9 cellular contexts compared by ENCODE assay signal in the genomic region with DNA sequence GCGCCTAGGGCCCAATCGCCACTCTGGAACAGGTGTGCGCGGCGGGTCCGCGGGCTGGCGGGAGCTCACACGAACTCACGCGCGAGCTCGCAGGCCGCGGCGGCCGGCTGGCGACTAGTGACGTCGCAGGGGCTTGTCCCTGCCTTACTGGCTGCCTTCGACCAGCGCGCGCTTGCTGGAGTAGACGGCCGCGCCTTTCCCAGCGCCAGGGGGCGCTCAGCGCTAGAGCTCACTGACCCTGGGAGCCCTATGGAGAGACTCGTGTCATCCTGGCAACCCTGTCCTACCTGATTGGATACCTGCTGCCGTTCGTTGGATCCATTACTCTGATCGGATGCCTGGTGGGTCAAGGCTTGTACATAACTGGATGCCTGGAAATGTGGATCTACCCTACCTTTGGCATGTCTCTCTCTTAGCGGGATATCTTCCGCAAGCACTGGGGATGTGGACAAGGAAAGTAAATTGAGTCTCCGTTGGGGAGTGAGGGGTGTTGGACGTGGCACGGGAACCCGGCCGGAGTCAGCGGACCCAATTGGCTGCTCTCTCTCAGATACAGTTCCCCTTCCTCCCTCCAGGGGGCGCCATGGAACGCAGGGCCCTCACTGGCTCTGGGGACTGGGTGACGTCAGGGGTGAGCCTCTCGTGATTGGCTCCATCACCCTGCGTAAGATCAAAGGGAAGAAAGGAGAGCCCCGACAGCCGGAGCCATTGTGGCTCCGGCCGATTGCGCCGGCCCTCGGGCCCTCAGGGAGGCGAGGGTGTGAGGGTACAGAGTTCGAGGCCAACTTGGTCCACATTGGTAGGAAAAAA. TPM values are rescaled to one million over a fixed set of nuclear protein-coding genes. Genes with fewer than 3 reads are reported as not detected.
DNase-seq lines count a peak whose midpoint lies in the region; ATAC-seq, FAIRE-seq and TF ChIP-seq lines count a peak whose summit lies in the region.
"Not testable (repeated sequence)": the region's sequence is repeated elsewhere in the genome, so short reads cannot be mapped to it uniquely, and the experiment has no call there.
"Had no signal": no experiment of that assay in that cellular context is flagged by ENCODE, and none has a peak within 500 bp of the region (broad histone marks: within the 10 kb centered on the region; RNA-seq: fewer than 3 reads in every experiment).

No MANE protein-coding gene starts in this region.

- H4K20me1 ChIP-seq in HepG2 (ENCODE audit: insufficient read depth, low read length): not testable (repeated sequence)

- H3K27me3 Mint-ChIP-seq in activated CD8-positive, alpha-beta T cell treated with anti-CD3 and anti-CD28 coated beads for 36 hours: peaks cover 37% of the 10 kb centered on the region
- peaks cover 75% of the 10 kb centered on the region for H3K27me3 Mint-ChIP-seq in stimulated activated naive CD8-positive, alpha-beta T cell treated with anti-CD3 and anti-CD28 coated beads, Interleukin-15, amount 100 ng/mL, for 72 hours

- intact Hi-C loops in activated CD8-positive, alpha-beta T cell treated with anti-CD3 and anti-CD28 coated beads for 36 hours (cut with micrococcal nuclease): loop anchor here (5.0 to 10.0 kb wide), 3 partner anchors 70 to 320 kb away; no protein-coding TSS in a partner anchor
- intact Hi-C loops in HepG2 (cut with micrococcal nuclease; ENCODE audit: unreplicated experiment): not testable (repeated sequence)

- POLR2A ChIA-PET in activated CD8-positive, alpha-beta T cell treated with anti-CD3 and anti-CD28 coated beads for 36 hours (lab: Charles Lee); HepG2 (lab: Yijun Ruan, JAX): not testable (repeated sequence)

- H3K9me3 ChIP-seq in HepG2 (ENCODE audit: low read length): not testable (repeated sequence)

- DNase-seq in NB4 (ENCODE audit: low read depth): peak; percentile 8
- DNase-seq in SK-MEL-5 (ENCODE audit: low read depth, low spot score): peak; percentile 51
- peak; percentile 27 for DNase-seq in activated CD8-positive, alpha-beta T cell treated with anti-CD3 and anti-CD28 coated beads for 36 hours
- DNase-seq in activated naive CD4-positive, alpha-beta T cell treated with anti-CD3 and anti-CD28 coated beads, Interleukin-2, amount 50 U/mL, for 72 hours (ENCODE audit: low spot score in 2 of 2): peak in 1 of 2 donors; percentile 21
- not testable (repeated sequence) for DNase-seq in HepG2 (ENCODE audit: low spot score); stimulated activated naive CD8-positive, alpha-beta T cell treated with anti-CD3 and anti-CD28 coated beads, Interleukin-15, amount 100 ng/mL, for 72 hours

- CTCF ChIA-PET in activated CD8-positive, alpha-beta T cell treated with anti-CD3 and anti-CD28 coated beads for 36 hours (lab: Charles Lee); HepG2 (lab: Yijun Ruan, JAX; ENCODE audit: low intra/inter-chr PET ratio, low total read pairs): not testable (repeated sequence)

- H3K27ac Mint-ChIP-seq in activated CD8-positive, alpha-beta T cell treated with anti-CD3 and anti-CD28 coated beads for 36 hours; activated naive CD4-positive, alpha-beta T cell treated with anti-CD3 and anti-CD28 coated beads, Interleukin-2, amount 50 U/mL, for 72 hours; stimulated activated naive CD8-positive, alpha-beta T cell treated with anti-CD3 and anti-CD28 coated beads, Interleukin-15, amount 100 ng/mL, for 72 hours: not testable (repeated sequence)

- ATAC-seq in activated CD8-positive, alpha-beta T cell treated with anti-CD3 and anti-CD28 coated beads for 36 hours: peak; percentile 34
- peak; percentile 43 to 50 for ATAC-seq in activated naive CD4-positive, alpha-beta T cell treated with anti-CD3 and anti-CD28 coated beads, Interleukin-2, amount 50 U/mL, for 72 hours
- ATAC-seq in HepG2: peak; percentile 50; the same call in 2 of the 3 replicates
- ATAC-seq in stimulated activated naive CD8-positive, alpha-beta T cell treated with anti-CD3 and anti-CD28 coated beads, Interleukin-15, amount 100 ng/mL, for 72 hours: peak; percentile 50

- H3K79me2 ChIP-seq in HepG2 (ENCODE audit: insufficient read depth, low read length): not testable (repeated sequence)

- H3K36me3 Mint-ChIP-seq in activated CD8-positive, alpha-beta T cell treated with anti-CD3 and anti-CD28 coated beads for 36 hours (ENCODE audit: low read depth): not testable (repeated sequence)
- peaks cover 20 to 25% of the 10 kb centered on the region in 2 donors for H3K36me3 Mint-ChIP-seq in activated naive CD4-positive, alpha-beta T cell treated with anti-CD3 and anti-CD28 coated beads, Interleukin-2, amount 50 U/mL, for 72 hours

- not testable (repeated sequence) for H2AFZ ChIP-seq in HepG2 (ENCODE audit: low read length)

- H3K27me3 ChIP-seq in HepG2 (ENCODE audit: control insufficient read depth in 1 of 2, insufficient read depth in 2 of 2, low read length in 2 of 2): peaks cover 1 to 17% of the 10 kb centered on the region in 2 experiments; a peak in 2 of 5 replicates

- BruUV-seq in HepG2 (replicated peaks; lab: Mats Ljungman, UMichigan): not testable (repeated sequence)

- not testable (repeated sequence) for H3K4me3 ChIP-seq in NB4 (ENCODE audit: low read depth, low read length); HepG2 (replicated peaks in 1 of 3; ENCODE audit: insufficient read depth in 1 of 3, low read depth in 2 of 3, low read length in 3 of 3)

- not testable (repeated sequence) for FAIRE-seq in HepG2 (lab: Jason Lieb, UNC)

- H3K4me2 ChIP-seq in HepG2 (ENCODE audit: low read depth, low read length): not testable (repeated sequence)

- in situ Hi-C loops in SK-MEL-5 (cut with HindIII; ENCODE audit: low pct_unique_long_range_greater_than_20kb, low sequenced_read_pairs): not testable (repeated sequence)
- in situ Hi-C loops in HepG2 (cut with HindIII; ENCODE audit: extremely low pct_ligation_motif_present, low pct_unique_long_range_greater_than_20kb): loop anchor here (10.0 kb wide), 1 partner anchor 180 kb away; no protein-coding TSS in a partner anchor

- not testable (repeated sequence) for TF ChIP-seq EP300 in HepG2 (IDR thresholded peaks at IDR 0.05; ENCODE audit: low read depth in 2 of 2, low read length in 2 of 2); HepG2 (CRISPR knock-in tag; IDR thresholded peaks at IDR 0.05; ENCODE audit: borderline replicate concordance)

- H3K9me3 Mint-ChIP-seq in activated CD8-positive, alpha-beta T cell treated with anti-CD3 and anti-CD28 coated beads for 36 hours: peaks cover 10% of the 10 kb centered on the region
- H3K9me3 Mint-ChIP-seq in activated naive CD4-positive, alpha-beta T cell treated with anti-CD3 and anti-CD28 coated beads, Interleukin-2, amount 50 U/mL, for 72 hours: peaks cover 12 to 19% of the 10 kb centered on the region in 2 donors
- H3K9me3 Mint-ChIP-seq in stimulated activated naive CD8-positive, alpha-beta T cell treated with anti-CD3 and anti-CD28 coated beads, Interleukin-15, amount 100 ng/mL, for 72 hours: peaks cover 0 to 16% of the 10 kb centered on the region in 2 donors

- not testable (repeated sequence) for H3K27ac ChIP-seq in 22Rv1; HepG2 (ENCODE audit: extremely low read length, insufficient read depth, low read length)

- not testable (repeated sequence) for H3K4me1 ChIP-seq in HepG2 (ENCODE audit: insufficient read depth, low read length)

- not testable (repeated sequence) for TF ChIP-seq RAD21 in HepG2 (CRISPR knock-in tag; IDR thresholded peaks at IDR 0.05)

- H3K9ac ChIP-seq in HepG2 (ENCODE audit: insufficient read depth, low read depth, low read length): not testable (repeated sequence)

- not testable (repeated sequence) for H3K4me1 Mint-ChIP-seq in activated CD8-positive, alpha-beta T cell treated with anti-CD3 and anti-CD28 coated beads for 36 hours (ENCODE audit: low read depth)
- peaks cover 17% of the 10 kb centered on the region for H3K4me1 Mint-ChIP-seq in stimulated activated naive CD8-positive, alpha-beta T cell treated with anti-CD3 and anti-CD28 coated beads, Interleukin-15, amount 100 ng/mL, for 72 hours

- WGBS in HepG2 (ENCODE audit: low lambda C conversion rate): 85% methylated on average over 34 of the region's 56 CpGs

- TF ChIP-seq CTCF in 22Rv1 (IDR thresholded peaks at IDR 0.05) (peak; percentile 43), GM12872 (IDR thresholded peaks at IDR 0.05; ENCODE audit: insufficient read depth, low read depth, low read length) (peak; percentile 9; the same call in 1 of the 3 replicates), NB4 (IDR thresholded peaks at IDR 0.05; ENCODE audit: low read depth, low read length) (peak; percentile 7), HepG2 (CRISPR knock-in tag; IDR thresholded peaks at IDR 0.05) (0 out of 2 replicates have a peak, but pooled peaks have one; percentile 22)
- TF ChIP-seq CTCF in activated CD8-positive, alpha-beta T cell treated with anti-CD3 and anti-CD28 coated beads for 36 hours (IDR thresholded peaks at IDR 0.05): not testable (repeated sequence)

- not testable (repeated sequence) for H3K36me3 ChIP-seq in HepG2 (replicated peaks in 1 of 2; ENCODE audit: control insufficient read depth in 1 of 2, insufficient read depth in 2 of 2, low read length in 2 of 2)

- H3K4me3 Mint-ChIP-seq in activated CD8-positive, alpha-beta T cell treated with anti-CD3 and anti-CD28 coated beads for 36 hours; stimulated activated naive CD8-positive, alpha-beta T cell treated with anti-CD3 and anti-CD28 coated beads, Interleukin-15, amount 100 ng/mL, for 72 hours: not testable (repeated sequence)

- TF ChIP-seq POLR2A in NB4 (IDR thresholded peaks at IDR 0.05; ENCODE audit: extremely low read depth, insufficient read length); HepG2 (IDR thresholded peaks at IDR 0.05; ENCODE audit: insufficient read depth in 1 of 2, low read depth in 2 of 2, low read length in 2 of 2): not testable (repeated sequence)

RNA-seq across cellular contexts. Expression of a gene that starts 35.2 kb away (rescaled TPM):
- total RNA-seq in SK-MEL-5 (2014; rRNA removed; shearing (Covaris generic)): 0.55 and 1.6 TPM in 2 replicates
- 2.1 and 2.7 TPM in 2 replicates for polyA plus RNA-seq in SK-MEL-5 (2015; cell fraction: cytosol; rRNA removed)
- polyA plus RNA-seq in SK-MEL-5 (2015; cell fraction: nucleus; rRNA removed): 2.6 and 2.9 TPM in 2 replicates
- not detected for total RNA-seq in activated CD8-positive, alpha-beta T cell treated with anti-CD3 and anti-CD28 coated beads for 36 hours
- total RNA-seq in activated naive CD4-positive, alpha-beta T cell treated with anti-CD3 and anti-CD28 coated beads, Interleukin-2, amount 50 U/mL, for 72 hours: under 1 TPM in 1 of 2 donors, not detected in 1; 0.23 TPM
- total RNA-seq in HepG2 (2016; rRNA removed; fragmentation: Illumina TruSeq; extraction: Trizol): not detected in 2 replicates
- total RNA-seq in HepG2 (2016; cell fraction: cytosol; rRNA removed; fragmentation: Illumina TruSeq; extraction: Trizol; ENCODE audit: low read depth): not detected in 2 replicates
- not detected in 2 replicates for total RNA-seq in HepG2 (2016; cell fraction: insoluble cytoplasmic fraction; rRNA removed; fragmentation: Illumina TruSeq; extraction: Trizol)
- not detected in 2 replicates for total RNA-seq in HepG2 (2016; cell fraction: membrane; rRNA removed; fragmentation: Illumina TruSeq; extraction: Trizol)
- not detected in 2 replicates for total RNA-seq in HepG2 (2016; cell fraction: nucleus; rRNA removed; fragmentation: Illumina TruSeq; extraction: Trizol)
- not detected in 2 replicates for polyA plus RNA-seq in HepG2 (2011; rRNA removed)
- polyA plus RNA-seq in HepG2 (2011; cell fraction: cytosol; rRNA removed): not detected in 2 replicates
- not detected in 2 replicates for polyA plus RNA-seq in HepG2 (2011; cell fraction: nucleus; rRNA removed)
- not detected in 2 replicates for polyA plus RNA-seq in HepG2 (2012)
- not detected in 2 replicates for polyA plus RNA-seq in HepG2 (2016; cell fraction: cytosol; fragmentation: Illumina TruSeq; extraction: Trizol; ENCODE audit: low read depth)
- not detected in 2 replicates for polyA plus RNA-seq in HepG2 (2016; cell fraction: insoluble cytoplasmic fraction; fragmentation: Illumina TruSeq; extraction: Trizol; ENCODE audit: low read depth)
- polyA plus RNA-seq in HepG2 (2016; cell fraction: membrane; fragmentation: Illumina TruSeq; extraction: Trizol; ENCODE audit: low read depth): not detected in 2 replicates
- not detected in 2 replicates for polyA plus RNA-seq in HepG2 (2016; cell fraction: nucleus; fragmentation: Illumina TruSeq; extraction: Trizol; ENCODE audit: insufficient read depth, low read depth)
- polyA minus RNA-seq in HepG2 (2011; rRNA and poly(A)+ RNA removed; ENCODE audit: low replicate concordance): not detected in 2 replicates
- not detected in 2 replicates for polyA minus RNA-seq in HepG2 (2011; cell fraction: cytosol; rRNA and poly(A)+ RNA removed)
- polyA minus RNA-seq in HepG2 (2011; cell fraction: nucleus; rRNA and poly(A)+ RNA removed): not detected in 2 replicates

RNA-seq across cellular contexts. Expression of a gene that starts 36.2 kb away (rescaled TPM):
- total RNA-seq in SK-MEL-5 (2014; rRNA removed; shearing (Covaris generic)): 6.3 and 6.9 TPM in 2 replicates
- 24.4 and 26.3 TPM in 2 replicates for polyA plus RNA-seq in SK-MEL-5 (2015; cell fraction: cytosol; rRNA removed)
- polyA plus RNA-seq in SK-MEL-5 (2015; cell fraction: nucleus; rRNA removed): 5.2 and 12.9 TPM in 2 replicates
- total RNA-seq in activated CD8-positive, alpha-beta T cell treated with anti-CD3 and anti-CD28 coated beads for 36 hours: not detected
- total RNA-seq in activated naive CD4-positive, alpha-beta T cell treated with anti-CD3 and anti-CD28 coated beads, Interleukin-2, amount 50 U/mL, for 72 hours: not detected
- total RNA-seq in HepG2 (2016; rRNA removed; fragmentation: Illumina TruSeq; extraction: Trizol): not detected in 2 replicates
- not detected in 2 replicates for total RNA-seq in HepG2 (2016; cell fraction: cytosol; rRNA removed; fragmentation: Illumina TruSeq; extraction: Trizol; ENCODE audit: low read depth)
- total RNA-seq in HepG2 (2016; cell fraction: insoluble cytoplasmic fraction; rRNA removed; fragmentation: Illumina TruSeq; extraction: Trizol): not detected in 2 replicates
- not detected in 2 replicates for total RNA-seq in HepG2 (2016; cell fraction: membrane; rRNA removed; fragmentation: Illumina TruSeq; extraction: Trizol)
- not detected in 2 replicates for total RNA-seq in HepG2 (2016; cell fraction: nucleus; rRNA removed; fragmentation: Illumina TruSeq; extraction: Trizol)
- not detected in 2 replicates for polyA plus RNA-seq in HepG2 (2011; rRNA removed)
- polyA plus RNA-seq in HepG2 (2011; cell fraction: cytosol; rRNA removed): not detected in 2 replicates
- polyA plus RNA-seq in HepG2 (2011; cell fraction: nucleus; rRNA removed): not detected in 2 replicates
- not detected in 2 replicates for polyA plus RNA-seq in HepG2 (2012)
- not detected in 2 replicates for polyA plus RNA-seq in HepG2 (2016; cell fraction: cytosol; fragmentation: Illumina TruSeq; extraction: Trizol; ENCODE audit: low read depth)
- not detected in 2 replicates for polyA plus RNA-seq in HepG2 (2016; cell fraction: insoluble cytoplasmic fraction; fragmentation: Illumina TruSeq; extraction: Trizol; ENCODE audit: low read depth)
- not detected in 2 replicates for polyA plus RNA-seq in HepG2 (2016; cell fraction: membrane; fragmentation: Illumina TruSeq; extraction: Trizol; ENCODE audit: low read depth)
- not detected in 2 replicates for polyA plus RNA-seq in HepG2 (2016; cell fraction: nucleus; fragmentation: Illumina TruSeq; extraction: Trizol; ENCODE audit: insufficient read depth, low read depth)
- not detected in 2 replicates for polyA minus RNA-seq in HepG2 (2011; rRNA and poly(A)+ RNA removed; ENCODE audit: low replicate concordance)
- polyA minus RNA-seq in HepG2 (2011; cell fraction: cytosol; rRNA and poly(A)+ RNA removed): not detected in 2 replicates
- polyA minus RNA-seq in HepG2 (2011; cell fraction: nucleus; rRNA and poly(A)+ RNA removed): not detected in 2 replicates

RNA-seq across cellular contexts. Expression of a gene that starts 44.8 kb away (rescaled TPM):
- 2.7 and 4.3 TPM in 2 replicates for total RNA-seq in SK-MEL-5 (2014; rRNA removed; shearing (Covaris generic))
- polyA plus RNA-seq in SK-MEL-5 (2015; cell fraction: cytosol; rRNA removed): 1.4 and 2.6 TPM in 2 replicates
- not detected in 2 replicates for polyA plus RNA-seq in SK-MEL-5 (2015; cell fraction: nucleus; rRNA removed)
- 1 to 10 TPM; 1.5 to 3.2 TPM for total RNA-seq in activated CD8-positive, alpha-beta T cell treated with anti-CD3 and anti-CD28 coated beads for 36 hours
- 1 to 10 TPM in 1 of 2 donors, not detected in 1; 4.2 TPM for total RNA-seq in activated naive CD4-positive, alpha-beta T cell treated with anti-CD3 and anti-CD28 coated beads, Interleukin-2, amount 50 U/mL, for 72 hours
- not detected in 2 replicates for total RNA-seq in HepG2 (2016; rRNA removed; fragmentation: Illumina TruSeq; extraction: Trizol)
- not detected in 2 replicates for total RNA-seq in HepG2 (2016; cell fraction: cytosol; rRNA removed; fragmentation: Illumina TruSeq; extraction: Trizol; ENCODE audit: low read depth)
- not detected in 2 replicates for total RNA-seq in HepG2 (2016; cell fraction: insoluble cytoplasmic fraction; rRNA removed; fragmentation: Illumina TruSeq; extraction: Trizol)
- not detected in 2 replicates for total RNA-seq in HepG2 (2016; cell fraction: membrane; rRNA removed; fragmentation: Illumina TruSeq; extraction: Trizol)
- total RNA-seq in HepG2 (2016; cell fraction: nucleus; rRNA removed; fragmentation: Illumina TruSeq; extraction: Trizol): not detected in 2 replicates
- polyA plus RNA-seq in HepG2 (2011; rRNA removed): not detected in 2 replicates
- polyA plus RNA-seq in HepG2 (2011; cell fraction: cytosol; rRNA removed): not detected in 2 replicates
- not detected in 2 replicates for polyA plus RNA-seq in HepG2 (2011; cell fraction: nucleus; rRNA removed)
- not detected in 2 replicates for polyA plus RNA-seq in HepG2 (2012)
- not detected in 2 replicates for polyA plus RNA-seq in HepG2 (2016; cell fraction: cytosol; fragmentation: Illumina TruSeq; extraction: Trizol; ENCODE audit: low read depth)
- polyA plus RNA-seq in HepG2 (2016; cell fraction: insoluble cytoplasmic fraction; fragmentation: Illumina TruSeq; extraction: Trizol; ENCODE audit: low read depth): not detected in 2 replicates
- not detected in 2 replicates for polyA plus RNA-seq in HepG2 (2016; cell fraction: membrane; fragmentation: Illumina TruSeq; extraction: Trizol; ENCODE audit: low read depth)
- not detected in 2 replicates for polyA plus RNA-seq in HepG2 (2016; cell fraction: nucleus; fragmentation: Illumina TruSeq; extraction: Trizol; ENCODE audit: insufficient read depth, low read depth)
- polyA minus RNA-seq in HepG2 (2011; rRNA and poly(A)+ RNA removed; ENCODE audit: low replicate concordance): not detected in 2 replicates
- not detected in 2 replicates for polyA minus RNA-seq in HepG2 (2011; cell fraction: cytosol; rRNA and poly(A)+ RNA removed)
- polyA minus RNA-seq in HepG2 (2011; cell fraction: nucleus; rRNA and poly(A)+ RNA removed): not detected in 2 replicates
- total RNA-seq: Peyer's patch had no signal
